ENCODE assay signal across 26 cellular contexts in genomic region chr6:134148566-134148965, GRCh38.
DNase-seq lines count a peak whose midpoint lies in the region; ATAC-seq and TF ChIP-seq lines count a peak whose summit lies in the region.
"Had no signal": no experiment of that assay in that cellular context is flagged by ENCODE, and none has a peak within 500 bp of the region (broad histone marks: within the 10 kb centered on the region; RNA-seq: fewer than 3 reads in every experiment).

No MANE protein-coding gene starts in this region.

- H3K4me2 ChIP-seq in GM23338 (no peak overlapping the region), IMR-90 (ENCODE audit: low read depth, low read length) (no peak overlapping the region), parathyroid adenoma (ENCODE audit: low read length) (no peak overlapping the region)
- H3K4me2 ChIP-seq: BLaER1 had no signal

- H2AK5ac ChIP-seq in IMR-90 (ENCODE audit: low read depth, low read length) = no peak overlapping the region

- H2BK120ac ChIP-seq in IMR-90 (ENCODE audit: low read depth, low read length) = no peak overlapping the region

- TF ChIP-seq RAD21 in IMR-90 (IDR thresholded peaks at IDR 0.05; ENCODE audit: low read length) = no peak

- H3K9me3 Mint-ChIP-seq in GM23338 = no peaks in the 10 kb centered on the region
- H3K9me3 Mint-ChIP-seq: CD14-positive monocyte; CD4-positive, alpha-beta memory T cell; CD4-positive, CD25-positive, alpha-beta regulatory T cell; CD8-positive, alpha-beta memory T cell had no signal

- H4K91ac ChIP-seq in IMR-90 (ENCODE audit: insufficient read depth, low read depth, low read length) = no peak overlapping the region

- H3K36me3 Mint-ChIP-seq in GM23338 (ENCODE audit: low read depth) = no peaks in the 10 kb centered on the region
- H3K36me3 Mint-ChIP-seq: CD14-positive monocyte; CD4-positive, alpha-beta memory T cell; CD4-positive, CD25-positive, alpha-beta regulatory T cell; CD8-positive, alpha-beta memory T cell had no signal

- H2BK20ac ChIP-seq in IMR-90 (ENCODE audit: low read depth, low read length) = no peak overlapping the region

- TF ChIP-seq POLR2A in IMR-90 (IDR thresholded peaks at IDR 0.05; ENCODE audit: low read depth, low read length) = no peak

- H3K4me3 Mint-ChIP-seq in GM23338 = no peak overlapping the region
- H3K4me3 Mint-ChIP-seq: CD14-positive monocyte; CD4-positive, alpha-beta memory T cell; CD4-positive, CD25-positive, alpha-beta regulatory T cell; CD8-positive, alpha-beta memory T cell had no signal

- H3K56ac ChIP-seq in IMR-90 (ENCODE audit: extremely low read depth, insufficient read depth, low read length) = no peak overlapping the region

- no peak overlapping the region for H3K18ac ChIP-seq in IMR-90 (ENCODE audit: low read depth, low read length)

- 0 out of 2 replicates have a peak, but pooled peaks cover 2% of the 10 kb centered on the region for H3K9me1 ChIP-seq in IMR-90 (ENCODE audit: insufficient read depth, low read length)

- BruUV-seq in IMR-90 (replicated peaks; lab: Mats Ljungman, UMichigan) = no TSS peak

- H2BK5ac ChIP-seq in IMR-90 (ENCODE audit: low read depth, low read length, poor library complexity, severe bottlenecking) = no peak overlapping the region

- no peak overlapping the region for H3K4ac ChIP-seq in IMR-90 (ENCODE audit: low read depth, low read length)

- H3K9me2 ChIP-seq in GM23338 (ENCODE audit: insufficient read depth) = no peaks in the 10 kb centered on the region

- no peak overlapping the region for H3K14ac ChIP-seq in IMR-90 (replicated peaks; ENCODE audit: low read depth, low read length)

- H3K23ac ChIP-seq in IMR-90 (ENCODE audit: low read depth, low read length) = no peak overlapping the region

- H3K27ac Mint-ChIP-seq in GM23338 = no peak overlapping the region
- H3K27ac Mint-ChIP-seq: CD14-positive monocyte; CD4-positive, CD25-positive, alpha-beta regulatory T cell; CD8-positive, alpha-beta memory T cell had no signal

- H3K27me3 Mint-ChIP-seq in GM23338 (ENCODE audit: insufficient read depth, low read depth, poor library complexity) = peaks cover 2% of the 10 kb centered on the region
- H3K27me3 Mint-ChIP-seq: CD8-positive, alpha-beta memory T cell had no signal

- H3K27ac ChIP-seq in GM23338 (ENCODE audit: low read depth) = no peak overlapping the region
- H3K27ac ChIP-seq in IMR-90 (ENCODE audit: insufficient read depth, low read length) = no peak overlapping the region
- no peak overlapping the region for H3K27ac ChIP-seq in parathyroid adenoma
- H3K27ac ChIP-seq: BLaER1 had no signal

- DNase-seq in GM23338 (ENCODE audit: low spot score) (no peak), IMR-90 (no peak), mucosa of descending colon (no peak), sciatic nerve (ENCODE audit: low spot score) (no peak)
- no peak for DNase-seq in activated CD4-positive, alpha-beta T cell treated with anti-CD3 and anti-CD28 coated beads, Interleukin-2, amount 50 U/mL, for 1 hour
- DNase-seq: 8988T; ACHN; BE2C; C1 segment of cervical spinal cord; CD4-positive, alpha-beta memory T cell; CD4-positive, CD25-positive, alpha-beta regulatory T cell; CD8-positive, alpha-beta memory T cell; COR-L47; DMS 273 treated with DMSO at 0.1 percent for 48 hours; DMS153; DMS53; DMS79; DND-41; EL; GDM1 had no signal

- no peaks in the 10 kb centered on the region for H3K79me2 ChIP-seq in GM23338 (replicated peaks; ENCODE audit: insufficient read depth)
- H3K79me2 ChIP-seq in parathyroid adenoma = no peaks in the 10 kb centered on the region

- no peaks in the 10 kb centered on the region for H3K79me1 ChIP-seq in IMR-90 (ENCODE audit: low read depth in 1 of 2, low read length in 2 of 2)

- H3K9ac ChIP-seq in IMR-90 (ENCODE audit: low read depth, low read length) = no peak overlapping the region
- H3K9ac ChIP-seq in parathyroid adenoma = no peak overlapping the region
- H3K9ac ChIP-seq: BLaER1 had no signal

- H4K5ac ChIP-seq in IMR-90 (ENCODE audit: low read depth, low read length) = no peak overlapping the region

- peak overlapping the region; percentile 61 for H2AK9ac ChIP-seq in IMR-90 (replicated peaks; ENCODE audit: low read depth, low read length, poor library complexity)

- TF ChIP-seq CTCF in GM23338 (conservative IDR thresholded peaks at IDR 0.05; ENCODE audit: low read depth in 2 of 2) (no peak), IMR-90 (conservative IDR thresholded peaks at IDR 0.05; ENCODE audit: low read depth, low read length) (no peak), mucosa of descending colon (IDR thresholded peaks at IDR 0.05) (no peak), parathyroid adenoma (IDR thresholded peaks at IDR 0.05) (no peak)

- no peaks in the 10 kb centered on the region for H3F3A ChIP-seq in GM23338 (replicated peaks; ENCODE audit: low read depth)

- 0 out of 3 replicates have a peak overlapping the region, but pooled peaks have one; percentile 13 for H2BK15ac ChIP-seq in IMR-90 (ENCODE audit: low read depth, low read length)

- H3K4me3 ChIP-seq in GM23338 = no peak overlapping the region
- no peak overlapping the region for H3K4me3 ChIP-seq in IMR-90 (ENCODE audit: insufficient read depth, low read depth, low read length)
- H3K4me3 ChIP-seq in mucosa of descending colon = no peak overlapping the region
- H3K4me3 ChIP-seq in parathyroid adenoma (ENCODE audit: low read depth, low read length) = no peak overlapping the region
- H3K4me3 ChIP-seq: BLaER1, GM12878 had no signal

- H2AFZ ChIP-seq in GM23338 (peak overlapping the region; percentile 86; the same call in 1 of the 2 replicates), IMR-90 (replicated peaks; ENCODE audit: low read length, poor library complexity) (no peak overlapping the region), parathyroid adenoma (peak overlapping the region; percentile 29)

- intact Hi-C loops in IMR-90 (cut with micrococcal nuclease) = no loop called here
- intact Hi-C loops in mucosa of descending colon (cut with DNase I, micrococcal nuclease) = no loop called here
- intact Hi-C loops in sciatic nerve (cut with DNase I) = no loop called here

- no peak overlapping the region for H4K8ac ChIP-seq in IMR-90 (ENCODE audit: low read depth in 2 of 2, low read length in 2 of 2)

- H3K9me3 ChIP-seq in IMR-90 (ENCODE audit: control insufficient read depth, insufficient read depth, low read length) (no peaks in the 10 kb centered on the region), mucosa of descending colon (no peaks in the 10 kb centered on the region), parathyroid adenoma (ENCODE audit: control insufficient read depth, low read length) (no peaks in the 10 kb centered on the region)
- H3K9me3 ChIP-seq: BE2C, BLaER1 had no signal

- no peak for ATAC-seq in GM23338
- no peak for ATAC-seq in IMR-90 (ENCODE audit: low read depth)
- peak; percentile 71 for ATAC-seq in mucosa of descending colon
- no peak for ATAC-seq in sciatic nerve
- no peak for ATAC-seq in GM21825 (IDR thresholded peaks at IDR 0.05; ENCODE audit: unreplicated experiment)
- ATAC-seq in HG02623 (IDR thresholded peaks at IDR 0.05; ENCODE audit: unreplicated experiment) = no peak
- ATAC-seq: GM12878 had no signal

- no peaks in the 10 kb centered on the region for H4K20me1 ChIP-seq in GM23338 (replicated peaks; ENCODE audit: insufficient read depth)
- no peaks in the 10 kb centered on the region for H4K20me1 ChIP-seq in IMR-90 (ENCODE audit: insufficient read depth, low read length)
- H4K20me1 ChIP-seq: BLaER1 had no signal

- H3K4me1 ChIP-seq in GM23338 (ENCODE audit: insufficient read depth) (peaks cover 6% of the 10 kb centered on the region; the same call in 1 of the 2 replicates), IMR-90 (ENCODE audit: control insufficient read depth, insufficient read depth, low read length) (peaks cover 4% of the 10 kb centered on the region), mucosa of descending colon (ENCODE audit: low read depth) (peaks cover 2% of the 10 kb centered on the region), parathyroid adenoma (peaks cover 19% of the 10 kb centered on the region)
- H3K4me1 ChIP-seq: BE2C had no signal

- WGBS in IMR-90 (ENCODE audit: extremely low coverage in 2 of 2, insufficient read length in 1 of 2), 2 experiments = 60% methylated on average over 2 of the region's 2 CpGs; no CpG with 5 or more reads in 1 of the 2 experiments

- POLR2A ChIA-PET in IMR-90 (lab: Charles Lee; ENCODE audit: unreplicated experiment) = no interaction called here

- no peaks in the 10 kb centered on the region for H3K36me3 ChIP-seq in GM23338 (ENCODE audit: insufficient read depth)
- no peaks in the 10 kb centered on the region for H3K36me3 ChIP-seq in IMR-90 (ENCODE audit: control insufficient read depth, insufficient read depth, low read length)
- H3K36me3 ChIP-seq in mucosa of descending colon (ENCODE audit: low read depth) = no peaks in the 10 kb centered on the region
- no peaks in the 10 kb centered on the region for H3K36me3 ChIP-seq in parathyroid adenoma (ENCODE audit: control insufficient read depth, insufficient read depth, low read length)
- H3K36me3 ChIP-seq: BE2C, BLaER1 had no signal

- peaks cover 14% of the 10 kb centered on the region for H3K4me1 Mint-ChIP-seq in GM23338
- H3K4me1 Mint-ChIP-seq: CD4-positive, alpha-beta memory T cell; CD4-positive, CD25-positive, alpha-beta regulatory T cell; CD8-positive, alpha-beta memory T cell had no signal

- CTCF ChIA-PET in IMR-90 (lab: Yijun Ruan, JAX) = interaction anchor here (1.0 to 1.3 kb wide), 3 partner anchors 10 to 792 kb away, joined by 3 to 4 read pairs (median 3); no protein-coding TSS in a partner anchor

- dilution Hi-C loops in IMR-90 (cut with HindIII; ENCODE audit: low sequenced_read_pairs, unreplicated experiment) = no loop called here

- in situ Hi-C loops in IMR-90 (cut with MboI; ENCODE audit: low sequenced_read_pairs) = loop anchor here (25.0 kb wide), 1 partner anchor 1289 kb away; no protein-coding TSS in a partner anchor

- H3K27me3 ChIP-seq in GM23338 (ENCODE audit: insufficient read depth) = no peaks in the 10 kb centered on the region
- no peaks in the 10 kb centered on the region for H3K27me3 ChIP-seq in IMR-90 (ENCODE audit: control insufficient read depth, insufficient read depth, low read length)
- no peaks in the 10 kb centered on the region for H3K27me3 ChIP-seq in parathyroid adenoma (ENCODE audit: control insufficient read depth, insufficient read depth, low read length)
- H3K27me3 ChIP-seq: BE2C, BLaER1 had no signal

TF ChIP-seq in GM23338, 12 proteins besides CTCF, POLR2A, EP300 and RAD21 (continues in another document):
- TF ChIP-seq POLR2AphosphoS5 (IDR thresholded peaks at IDR 0.05; ENCODE audit: low read depth) = no peak

TF ChIP-seq in IMR-90, 13 proteins besides CTCF, POLR2A, EP300 and RAD21 (continues in another document):
- TF ChIP-seq NFE2L2 (IDR thresholded peaks at IDR 0.05; ENCODE audit: low read depth, low read length) = no peak
- no peak for TF ChIP-seq RCOR1 (IDR thresholded peaks at IDR 0.05; ENCODE audit: insufficient replicate concordance, low read length)
- TF ChIP-seq USF2 (IDR thresholded peaks at IDR 0.05; ENCODE audit: low read depth, low read length) = no peak
